Comparison of ENCODE assay signal across 8 cellular contexts in the genomic region with DNA sequence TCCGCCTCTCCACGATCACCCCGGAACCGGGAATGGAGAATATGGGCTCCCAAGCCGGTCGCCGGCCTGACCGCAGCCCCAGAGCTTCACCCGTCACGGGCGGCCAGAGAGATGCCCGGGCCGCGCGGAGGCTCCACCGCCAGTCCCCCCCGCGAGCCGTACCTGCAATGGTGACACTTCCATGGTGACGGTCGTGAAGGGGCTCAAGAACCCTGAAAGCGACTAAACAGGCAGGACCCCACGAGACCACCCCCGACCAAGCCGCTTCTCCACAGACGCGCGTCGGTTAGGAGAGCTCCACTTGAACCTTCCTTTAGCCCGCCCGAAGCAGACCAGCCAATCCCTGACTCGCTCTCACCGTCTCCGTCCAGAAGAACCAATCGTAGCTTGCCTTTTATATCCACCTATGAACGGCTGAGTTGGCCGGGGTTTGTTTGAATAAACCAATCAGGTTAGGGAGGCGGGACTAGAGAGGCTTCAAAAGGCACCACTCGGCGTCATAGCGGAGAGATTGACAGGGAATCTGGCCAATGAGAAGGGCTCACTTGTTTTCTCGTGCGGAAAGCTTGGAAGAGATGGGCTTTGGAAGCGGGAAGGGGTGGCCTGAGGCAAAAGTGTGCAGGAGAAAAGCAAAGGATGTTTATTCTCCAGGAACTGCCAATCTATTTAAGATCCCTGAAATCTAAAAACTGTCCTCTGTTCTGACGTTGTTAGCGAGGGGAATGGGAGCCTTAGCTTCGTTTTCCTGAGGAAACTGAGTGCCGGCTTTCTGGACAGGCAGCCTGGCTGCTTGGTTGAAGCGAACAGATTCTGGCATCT. TPM values are rescaled to one million over a fixed set of nuclear protein-coding genes. Genes with fewer than 3 reads are reported as not detected.
A peak's percentile ranks its signal among the peaks of the same experiment; 100 is the strongest.
DNase-seq lines count a peak whose midpoint lies in the region; ATAC-seq and TF ChIP-seq lines count a peak whose summit lies in the region.

A gene with protein sequence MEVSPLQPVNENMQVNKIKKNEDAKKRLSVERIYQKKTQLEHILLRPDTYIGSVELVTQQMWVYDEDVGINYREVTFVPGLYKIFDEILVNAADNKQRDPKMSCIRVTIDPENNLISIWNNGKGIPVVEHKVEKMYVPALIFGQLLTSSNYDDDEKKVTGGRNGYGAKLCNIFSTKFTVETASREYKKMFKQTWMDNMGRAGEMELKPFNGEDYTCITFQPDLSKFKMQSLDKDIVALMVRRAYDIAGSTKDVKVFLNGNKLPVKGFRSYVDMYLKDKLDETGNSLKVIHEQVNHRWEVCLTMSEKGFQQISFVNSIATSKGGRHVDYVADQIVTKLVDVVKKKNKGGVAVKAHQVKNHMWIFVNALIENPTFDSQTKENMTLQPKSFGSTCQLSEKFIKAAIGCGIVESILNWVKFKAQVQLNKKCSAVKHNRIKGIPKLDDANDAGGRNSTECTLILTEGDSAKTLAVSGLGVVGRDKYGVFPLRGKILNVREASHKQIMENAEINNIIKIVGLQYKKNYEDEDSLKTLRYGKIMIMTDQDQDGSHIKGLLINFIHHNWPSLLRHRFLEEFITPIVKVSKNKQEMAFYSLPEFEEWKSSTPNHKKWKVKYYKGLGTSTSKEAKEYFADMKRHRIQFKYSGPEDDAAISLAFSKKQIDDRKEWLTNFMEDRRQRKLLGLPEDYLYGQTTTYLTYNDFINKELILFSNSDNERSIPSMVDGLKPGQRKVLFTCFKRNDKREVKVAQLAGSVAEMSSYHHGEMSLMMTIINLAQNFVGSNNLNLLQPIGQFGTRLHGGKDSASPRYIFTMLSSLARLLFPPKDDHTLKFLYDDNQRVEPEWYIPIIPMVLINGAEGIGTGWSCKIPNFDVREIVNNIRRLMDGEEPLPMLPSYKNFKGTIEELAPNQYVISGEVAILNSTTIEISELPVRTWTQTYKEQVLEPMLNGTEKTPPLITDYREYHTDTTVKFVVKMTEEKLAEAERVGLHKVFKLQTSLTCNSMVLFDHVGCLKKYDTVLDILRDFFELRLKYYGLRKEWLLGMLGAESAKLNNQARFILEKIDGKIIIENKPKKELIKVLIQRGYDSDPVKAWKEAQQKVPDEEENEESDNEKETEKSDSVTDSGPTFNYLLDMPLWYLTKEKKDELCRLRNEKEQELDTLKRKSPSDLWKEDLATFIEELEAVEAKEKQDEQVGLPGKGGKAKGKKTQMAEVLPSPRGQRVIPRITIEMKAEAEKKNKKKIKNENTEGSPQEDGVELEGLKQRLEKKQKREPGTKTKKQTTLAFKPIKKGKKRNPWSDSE (N-terminal part only) (minus strand): TSS at position 288 of the 819 bp plus-strand sequence. CDS start 105 bp downstream, at position 183.

- DNase-seq in NCI-H69 (lab: John Stamatoyannopoulos, UW) (peak; percentile 100), dedifferentiated amniotic fluid mesenchymal stem cell (ENCODE audit: extremely low spot score) (peak; percentile 100), left kidney (ENCODE audit: low read depth, low spot score) (peak; percentile 100)
- DNase-seq in activated CD4-positive, alpha-beta T cell treated with anti-CD3 and anti-CD28 coated beads, Interleukin-2, amount 10 ng/mL, durations not matched to agents 24 days and 14 days = peak; percentile 99
- peak; percentile 97 for DNase-seq in stimulated activated CD4-positive, alpha-beta T cell treated with anti-CD3 and anti-CD28 coated beads, Interleukin-1b, Interleukin-23, amount 100 ng/mL, for 48 hours

- H3K4me1 Mint-ChIP-seq in activated CD4-positive, alpha-beta T cell treated with anti-CD3 and anti-CD28 coated beads, Interleukin-2, amount 10 ng/mL, durations not matched to agents 24 days and 14 days = peaks cover 31% of the 10 kb centered on the region

- H3K27ac ChIP-seq in C4-2B = peak within 1 kb of the TSS; percentile 89

- peak within 1 kb of the TSS; percentile 97 for H3K27ac Mint-ChIP-seq in activated CD4-positive, alpha-beta T cell treated with anti-CD3 and anti-CD28 coated beads, Interleukin-2, amount 10 ng/mL, durations not matched to agents 24 days and 14 days

- no peaks in the 10 kb centered on the region for H3K9me3 Mint-ChIP-seq in activated CD4-positive, alpha-beta T cell treated with anti-CD3 and anti-CD28 coated beads, Interleukin-2, amount 10 ng/mL, durations not matched to agents 24 days and 14 days

- TF ChIP-seq CTCF in C4-2B (conservative IDR thresholded peaks at IDR 0.05) = no peak

- no peaks in the 10 kb centered on the region for H3K27me3 Mint-ChIP-seq in activated CD4-positive, alpha-beta T cell treated with anti-CD3 and anti-CD28 coated beads, Interleukin-2, amount 10 ng/mL, durations not matched to agents 24 days and 14 days

- intact Hi-C loops in activated CD4-positive, alpha-beta T cell treated with anti-CD3 and anti-CD28 coated beads, Interleukin-2, amount 10 ng/mL, durations not matched to agents 24 days and 14 days (cut with micrococcal nuclease) = loop anchor here (1.0 to 5.0 kb wide), 5 partner anchors 9 to 184 kb away; no protein-coding TSS in a partner anchor

- H3K36me3 Mint-ChIP-seq in activated CD4-positive, alpha-beta T cell treated with anti-CD3 and anti-CD28 coated beads, Interleukin-2, amount 10 ng/mL, durations not matched to agents 24 days and 14 days (ENCODE audit: low read depth) = peaks cover 19% of the 10 kb centered on the region

- ATAC-seq in GM19372 (IDR thresholded peaks at IDR 0.05; ENCODE audit: low read depth, unreplicated experiment) (peak; percentile 93), HG03521 (IDR thresholded peaks at IDR 0.05; ENCODE audit: unreplicated experiment) (peak; percentile 97)

- peak within 1 kb of the TSS; percentile 99 for H3K4me3 Mint-ChIP-seq in activated CD4-positive, alpha-beta T cell treated with anti-CD3 and anti-CD28 coated beads, Interleukin-2, amount 10 ng/mL, durations not matched to agents 24 days and 14 days

RNA-seq across cellular contexts. Expression of the gene that starts here (rescaled TPM):
- total RNA-seq in activated CD4-positive, alpha-beta T cell treated with anti-CD3 and anti-CD28 coated beads, Interleukin-2, amount 10 ng/mL, durations not matched to agents 24 days and 14 days = 189 and 194 TPM in 2 replicates

Comparison
In these comparisons a context has a peak if more than half of its experiments do, and no peak if none do; other contexts are left out.
1. Peak in every context shown above with its lines: DNase-seq, ATAC-seq and H3K27ac ChIP-seq.